ENCODE assay signal across 21 cellular contexts in the genomic region with DNA sequence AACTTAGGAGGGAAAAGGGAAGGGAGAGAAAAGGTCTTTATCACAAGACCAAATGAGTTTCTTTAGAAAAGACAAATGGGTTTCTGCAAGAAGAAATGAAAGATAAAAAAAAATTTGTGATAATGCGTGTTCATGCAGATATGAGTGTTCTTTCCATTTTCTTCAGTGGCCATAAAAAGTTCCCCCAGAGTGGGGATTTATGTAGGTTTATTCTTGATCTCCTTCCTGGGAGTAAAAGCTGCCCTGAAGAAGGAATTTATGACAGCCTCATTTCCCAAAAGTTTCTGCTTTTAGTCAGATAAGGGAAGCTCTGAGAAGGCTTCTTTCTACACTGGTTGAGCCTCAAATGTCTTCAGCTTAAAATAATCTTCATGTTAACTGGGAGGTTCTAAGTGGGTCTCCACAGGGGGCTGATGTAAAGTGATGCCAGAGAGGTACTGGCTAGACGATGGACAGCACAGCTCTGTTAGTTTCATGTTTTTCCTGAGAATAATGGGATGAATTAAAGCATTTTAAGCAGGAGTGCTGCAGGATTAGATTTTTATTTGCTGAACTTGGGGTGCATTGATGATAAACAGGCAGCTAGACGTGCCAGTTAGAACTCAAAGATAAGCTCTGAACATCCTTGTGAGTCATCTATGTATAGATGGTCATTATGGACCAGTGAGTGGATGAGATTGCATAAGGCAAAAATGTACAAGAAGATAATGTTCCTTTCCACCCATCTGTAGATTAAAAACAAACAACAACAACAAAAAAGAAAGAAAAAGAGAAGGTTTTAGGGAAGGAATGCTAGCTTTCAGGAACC.
DNase-seq lines count a peak whose midpoint lies in the region; ATAC-seq and TF ChIP-seq lines count a peak whose summit lies in the region.
"Had no signal": no experiment of that assay in that cellular context is flagged by ENCODE, and none has a peak within 500 bp of the region (broad histone marks: within the 10 kb centered on the region; RNA-seq: fewer than 3 reads in every experiment).

No MANE protein-coding gene starts in this region.

- H3F3A ChIP-seq in MM.1S (ENCODE audit: insufficient read depth, low read length), result peaks cover 24% of the 10 kb centered on the region
- H3F3A ChIP-seq in neural progenitor cell (ENCODE audit: low read depth), result no peaks in the 10 kb centered on the region

- H3K9me2 ChIP-seq in MM.1S (replicated peaks; ENCODE audit: insufficient read depth, low read length), result no peaks in the 10 kb centered on the region

- H3K27ac Mint-ChIP-seq in neural progenitor cell, result no peak overlapping the region
- H3K27ac Mint-ChIP-seq: activated naive CD4-positive, alpha-beta T cell treated with anti-CD3 and anti-CD28 coated beads, Interleukin-2, amount 50 U/mL, for 72 hours; activated T-cell treated with anti-CD3 and anti-CD28 coated beads, Interleukin-2, amount 50 U/mL, for 24 hours; CD4-positive, alpha-beta T cell; GM23338; stimulated activated effector memory CD8-positive, alpha-beta T cell treated with anti-CD3 and anti-CD28 coated beads, Interleukin-12 subunit alpha, Interleukin-12 subunit beta, amount 100 ng/mL, for 72 hours; T-helper 2 cell treated with Interferon-gamma antibody and Interleukin-4, amounts not matched to agents 5 μg/mL and 100 μg/mL, for 36 hours had no signal

- peaks cover 2% of the 10 kb centered on the region for H3K27me3 Mint-ChIP-seq in neural progenitor cell (ENCODE audit: insufficient read depth, low read depth)

- peaks cover 38% of the 10 kb centered on the region for H3K4me1 Mint-ChIP-seq in neural progenitor cell

- no peak overlapping the region for H3K4me3 Mint-ChIP-seq in neural progenitor cell
- H3K4me3 Mint-ChIP-seq: activated T-cell treated with anti-CD3 and anti-CD28 coated beads, Interleukin-2, amount 50 U/mL, for 24 hours; CD4-positive, alpha-beta T cell; GM23338; stimulated activated effector memory CD8-positive, alpha-beta T cell treated with anti-CD3 and anti-CD28 coated beads, Interleukin-12 subunit alpha, Interleukin-12 subunit beta, amount 100 ng/mL, for 72 hours; T-helper 2 cell treated with Interferon-gamma antibody and Interleukin-4, amounts not matched to agents 5 μg/mL and 100 μg/mL, for 36 hours had no signal

- ATAC-seq in GM21825 (IDR thresholded peaks at IDR 0.05; ENCODE audit: unreplicated experiment), result no peak
- no peak for ATAC-seq in HG03521 (IDR thresholded peaks at IDR 0.05; ENCODE audit: unreplicated experiment)
- ATAC-seq: activated naive CD4-positive, alpha-beta T cell treated with anti-CD3 and anti-CD28 coated beads, Interleukin-2, amount 50 U/mL, for 72 hours; GM23338; stimulated activated effector memory CD8-positive, alpha-beta T cell treated with anti-CD3 and anti-CD28 coated beads, Interleukin-12 subunit alpha, Interleukin-12 subunit beta, amount 100 ng/mL, for 72 hours had no signal

- no peak overlapping the region for H2AFZ ChIP-seq in MM.1S (ENCODE audit: low read length)
- no peak overlapping the region for H2AFZ ChIP-seq in neural progenitor cell (replicated peaks)
- H2AFZ ChIP-seq: GM23338 had no signal

- DNase-seq in MM.1S, result no peak
- peak; percentile 39 for DNase-seq in choroid plexus epithelial cell (ENCODE audit: low read depth)
- DNase-seq in neural progenitor cell (ENCODE audit: low spot score), result peak; percentile 25
- DNase-seq in activated CD4-positive, CD25-positive, alpha-beta regulatory T cell treated with anti-CD3 and anti-CD28 coated beads, Interleukin-2, amount 50 U/mL, for 72 hours, result no peak
- DNase-seq in SJCRH30, result no peak
- DNase-seq: activated T-cell treated with anti-CD3 and anti-CD28 coated beads, Interleukin-2, amount 50 U/mL, for 24 hours; CD4-positive, alpha-beta T cell; effector CD8-positive, alpha-beta T cell; left ventricle myocardium inferior; NCI-H1436 treated with DMSO at 0.1 percent for 48 hours; NCI-H510A; posterior cingulate gyrus; Right ventricle myocardium superior; spleen had no signal

- no peaks in the 10 kb centered on the region for H3K9me3 Mint-ChIP-seq in neural progenitor cell
- H3K9me3 Mint-ChIP-seq: activated naive CD4-positive, alpha-beta T cell treated with anti-CD3 and anti-CD28 coated beads, Interleukin-2, amount 50 U/mL, for 72 hours; activated T-cell treated with anti-CD3 and anti-CD28 coated beads, Interleukin-2, amount 50 U/mL, for 24 hours; CD4-positive, alpha-beta T cell; GM23338; stimulated activated effector memory CD8-positive, alpha-beta T cell treated with anti-CD3 and anti-CD28 coated beads, Interleukin-12 subunit alpha, Interleukin-12 subunit beta, amount 100 ng/mL, for 72 hours; T-helper 2 cell treated with Interferon-gamma antibody and Interleukin-4, amounts not matched to agents 5 μg/mL and 100 μg/mL, for 36 hours had no signal

- no peaks in the 10 kb centered on the region for H3K36me3 ChIP-seq in BLaER1 treated with 17β-estradiol and CSF1 and Interleukin-3, amounts not matched to agents 10 nM and 100 nM
- H3K36me3 ChIP-seq in MM.1S (replicated peaks; ENCODE audit: insufficient read depth, low read length) (no peaks in the 10 kb centered on the region), neural progenitor cell (no peaks in the 10 kb centered on the region), SJCRH30 (no peaks in the 10 kb centered on the region)
- H3K36me3 ChIP-seq: left ventricle myocardium inferior, spleen had no signal

- H3K9ac ChIP-seq in BLaER1 treated with 17β-estradiol and CSF1 and Interleukin-3, amounts not matched to agents 10 nM and 100 nM, result no peak overlapping the region; a peak in 1 of 22 replicates
- no peak overlapping the region for H3K9ac ChIP-seq in MM.1S (ENCODE audit: low read length)
- no peak overlapping the region for H3K9ac ChIP-seq in neural progenitor cell

- peaks cover 2% of the 10 kb centered on the region for H3K36me3 Mint-ChIP-seq in neural progenitor cell
- H3K36me3 Mint-ChIP-seq: activated naive CD4-positive, alpha-beta T cell treated with anti-CD3 and anti-CD28 coated beads, Interleukin-2, amount 50 U/mL, for 72 hours; stimulated activated effector memory CD8-positive, alpha-beta T cell treated with anti-CD3 and anti-CD28 coated beads, Interleukin-12 subunit alpha, Interleukin-12 subunit beta, amount 100 ng/mL, for 72 hours had no signal

- H3K4me1 ChIP-seq in BLaER1 treated with 17β-estradiol and CSF1 and Interleukin-3, amounts not matched to agents 10 nM and 100 nM, result peaks cover 28 to 88% (median 69%) of the 10 kb centered on the region in 10 experiments
- peaks cover 71% of the 10 kb centered on the region for H3K4me1 ChIP-seq in MM.1S (ENCODE audit: low read length)
- H3K4me1 ChIP-seq in neural progenitor cell, result peaks cover 11% of the 10 kb centered on the region
- H3K4me1 ChIP-seq in SJCRH30, result peaks cover 3% of the 10 kb centered on the region
- H3K4me1 ChIP-seq: left ventricle myocardium inferior had no signal

- no peaks in the 10 kb centered on the region for H4K20me1 ChIP-seq in BLaER1 treated with 17β-estradiol and CSF1 and Interleukin-3, amounts not matched to agents 10 nM and 100 nM
- no peaks in the 10 kb centered on the region for H4K20me1 ChIP-seq in MM.1S (ENCODE audit: insufficient read depth, low read length)
- no peaks in the 10 kb centered on the region for H4K20me1 ChIP-seq in neural progenitor cell (ENCODE audit: low read depth)

- H3K4me2 ChIP-seq in BLaER1 treated with 17β-estradiol and CSF1 and Interleukin-3, amounts not matched to agents 10 nM and 100 nM, result peak overlapping the region in 6 of 11 experiments; percentile 16 to 91 (median 76); a peak in 10 of 22 replicates
- H3K4me2 ChIP-seq in MM.1S (ENCODE audit: low read depth, low read length) (no peak overlapping the region; the same call in 1 of the 2 replicates), neural progenitor cell (peak overlapping the region; percentile 15)
- H3K4me2 ChIP-seq: GM23338 had no signal

- H3K4me3 ChIP-seq in BLaER1 treated with 17β-estradiol and CSF1 and Interleukin-3, amounts not matched to agents 10 nM and 100 nM, result no peak overlapping the region
- no peak overlapping the region for H3K4me3 ChIP-seq in MM.1S (ENCODE audit: low read length)
- no peak overlapping the region for H3K4me3 ChIP-seq in choroid plexus epithelial cell (ENCODE audit: low read depth, low read length)
- H3K4me3 ChIP-seq in neural progenitor cell, result no peak overlapping the region
- H3K4me3 ChIP-seq in SJCRH30, result no peak overlapping the region
- H3K4me3 ChIP-seq: GM23338, left ventricle myocardium inferior, spleen had no signal

- peak overlapping the region in 3 of 11 experiments; percentile 15 to 80 (median 27); a peak in 4 of 22 replicates for H3K27ac ChIP-seq in BLaER1 treated with 17β-estradiol and CSF1 and Interleukin-3, amounts not matched to agents 10 nM and 100 nM
- peak overlapping the region; percentile 25; the same call in 1 of the 2 replicates for H3K27ac ChIP-seq in MM.1S (ENCODE audit: low read length)
- no peak overlapping the region for H3K27ac ChIP-seq in neural progenitor cell
- H3K27ac ChIP-seq in SJCRH30, result no peak overlapping the region
- H3K27ac ChIP-seq: left ventricle myocardium inferior had no signal

- no peaks in the 10 kb centered on the region for H3K9me3 ChIP-seq in BLaER1 treated with 17β-estradiol and CSF1 and Interleukin-3, amounts not matched to agents 10 nM and 100 nM (replicated peaks in 1 of 11)
- H3K9me3 ChIP-seq in MM.1S (replicated peaks; ENCODE audit: insufficient read depth, low read length), result no peaks in the 10 kb centered on the region
- no peaks in the 10 kb centered on the region for H3K9me3 ChIP-seq in neural progenitor cell (ENCODE audit: low read depth)
- H3K9me3 ChIP-seq in SJCRH30 (replicated peaks), result no peaks in the 10 kb centered on the region
- H3K9me3 ChIP-seq: left ventricle myocardium inferior, spleen had no signal

- no peak for TF ChIP-seq CTCF in MM.1S (IDR thresholded peaks at IDR 0.05; ENCODE audit: low read length)
- TF ChIP-seq CTCF in choroid plexus epithelial cell (conservative IDR thresholded peaks at IDR 0.05; ENCODE audit: low read depth, low read length), result no peak
- TF ChIP-seq CTCF in neural progenitor cell (IDR thresholded peaks at IDR 0.05), result no peak

- H3K79me2 ChIP-seq in MM.1S (ENCODE audit: low read length) (peaks cover 17% of the 10 kb centered on the region; the same call in 1 of the 2 replicates), neural progenitor cell (ENCODE audit: low read depth) (no peaks in the 10 kb centered on the region)

- H3K27me3 ChIP-seq in BLaER1 treated with 17β-estradiol and CSF1 and Interleukin-3, amounts not matched to agents 10 nM and 100 nM, result no peaks in the 10 kb centered on the region
- H3K27me3 ChIP-seq in MM.1S (replicated peaks; ENCODE audit: insufficient read depth, low read length) (no peaks in the 10 kb centered on the region), neural progenitor cell (no peaks in the 10 kb centered on the region), SJCRH30 (peaks cover 8% of the 10 kb centered on the region)
- H3K27me3 ChIP-seq: spleen had no signal

Comparison
In these comparisons a context has a peak if more than half of its experiments do, and no peak if none do; other contexts are left out.
1. DNase-seq: peak in choroid plexus epithelial cell (single experiment) and neural progenitor cell (single experiment); none in MM.1S (single experiment), activated CD4-positive, CD25-positive, alpha-beta regulatory T cell treated with anti-CD3 and anti-CD28 coated beads, Interleukin-2, amount 50 U/mL, for 72 hours (single experiment) and SJCRH30 (0 of 2).